ENCODE assay signal across 12 cellular contexts in genomic region chr1:201546093-201546492, GRCh38. TPM values are rescaled to one million over a fixed set of nuclear protein-coding genes. Genes with fewer than 3 reads are reported as not detected.
DNase-seq lines count a peak whose midpoint lies in the region; ATAC-seq and TF ChIP-seq lines count a peak whose summit lies in the region.
"Had no signal": no experiment of that assay in that cellular context is flagged by ENCODE, and none has a peak within 500 bp of the region (broad histone marks: within the 10 kb centered on the region; RNA-seq: fewer than 3 reads in every experiment).

No MANE protein-coding gene starts in this region.

- no peak for TF ChIP-seq CTCF in endothelial cell (IDR thresholded peaks at IDR 0.05; ENCODE audit: unreplicated experiment)
- TF ChIP-seq CTCF in smooth muscle cell (IDR thresholded peaks at IDR 0.05; ENCODE audit: borderline replicate concordance, insufficient read depth, poor library complexity, severe bottlenecking) = no peak
- TF ChIP-seq CTCF in left lung (IDR thresholded peaks at IDR 0.05) = no peak

- no peak overlapping the region for H3K27ac Mint-ChIP-seq in activated CD4-positive, alpha-beta T cell treated with anti-CD3 and anti-CD28 coated beads for 36 hours
- no peak overlapping the region for H3K27ac Mint-ChIP-seq in endothelial cell (ENCODE audit: unreplicated experiment)
- H3K27ac Mint-ChIP-seq: activated naive CD8-positive, alpha-beta T cell treated with anti-CD3 and anti-CD28 coated beads, Interleukin-2, amount 50 U/mL, for 24 hours; mesothelial cell of epicardium had no signal

- POLR2A ChIA-PET in activated CD4-positive, alpha-beta T cell treated with anti-CD3 and anti-CD28 coated beads for 36 hours (lab: Charles Lee) = no interaction called here

- H3K27me3 ChIP-seq in smooth muscle cell (ENCODE audit: low read depth) = no peaks in the 10 kb centered on the region
- no peaks in the 10 kb centered on the region for H3K27me3 ChIP-seq in left lung

- peaks cover 96% of the 10 kb centered on the region for H3K79me2 ChIP-seq in smooth muscle cell (ENCODE audit: low read depth)

- no peak overlapping the region for H3K4me3 Mint-ChIP-seq in activated CD4-positive, alpha-beta T cell treated with anti-CD3 and anti-CD28 coated beads for 36 hours
- peak overlapping the region; percentile 25 for H3K4me3 Mint-ChIP-seq in endothelial cell (ENCODE audit: unreplicated experiment)
- H3K4me3 Mint-ChIP-seq: activated naive CD8-positive, alpha-beta T cell treated with anti-CD3 and anti-CD28 coated beads, Interleukin-2, amount 50 U/mL, for 24 hours; mesothelial cell of epicardium had no signal

- H3K36me3 Mint-ChIP-seq in activated CD4-positive, alpha-beta T cell treated with anti-CD3 and anti-CD28 coated beads for 36 hours (ENCODE audit: low read depth) = no peaks in the 10 kb centered on the region
- H3K36me3 Mint-ChIP-seq in endothelial cell (ENCODE audit: low read depth, unreplicated experiment) = peaks cover 4% of the 10 kb centered on the region

- H3K4me1 Mint-ChIP-seq in activated CD4-positive, alpha-beta T cell treated with anti-CD3 and anti-CD28 coated beads for 36 hours = no peaks in the 10 kb centered on the region
- H3K4me1 Mint-ChIP-seq in endothelial cell (ENCODE audit: unreplicated experiment) = peaks cover 46% of the 10 kb centered on the region
- H3K4me1 Mint-ChIP-seq: activated naive CD8-positive, alpha-beta T cell treated with anti-CD3 and anti-CD28 coated beads, Interleukin-2, amount 50 U/mL, for 24 hours had no signal

- H3K9ac ChIP-seq in smooth muscle cell (ENCODE audit: low read depth) = no peak overlapping the region

- H3K4me1 ChIP-seq in smooth muscle cell (ENCODE audit: low read depth) = peaks cover 41% of the 10 kb centered on the region
- peaks cover 3 to 64% of the 10 kb centered on the region in 2 donors for H3K4me1 ChIP-seq in left lung

- peaks cover 28% of the 10 kb centered on the region for H3F3A ChIP-seq in smooth muscle cell (ENCODE audit: low read depth)

- no peak overlapping the region for H2AFZ ChIP-seq in smooth muscle cell (ENCODE audit: low read depth)

- H4K20me1 ChIP-seq in smooth muscle cell (ENCODE audit: low read depth) = peaks cover 17% of the 10 kb centered on the region

- H3K27ac ChIP-seq in smooth muscle cell (ENCODE audit: low read depth) = no peak overlapping the region
- peak overlapping the region in 1 of 2 donors; percentile 33 for H3K27ac ChIP-seq in left lung
- H3K27ac ChIP-seq: C4-2B had no signal

- CTCF ChIA-PET in activated CD4-positive, alpha-beta T cell treated with anti-CD3 and anti-CD28 coated beads for 36 hours (lab: Charles Lee) = no interaction called here

- peak overlapping the region; percentile 31 for H3K4me2 ChIP-seq in smooth muscle cell

- WGBS in smooth muscle cell (ENCODE audit: low lambda C conversion rate) = 48% methylated on average over 9 of the region's 9 CpGs

- H3K4me3 ChIP-seq in smooth muscle cell (no peak overlapping the region), left lung (no peak overlapping the region)

- H3K9me3 Mint-ChIP-seq in activated CD4-positive, alpha-beta T cell treated with anti-CD3 and anti-CD28 coated beads for 36 hours (ENCODE audit: low read depth) = no peaks in the 10 kb centered on the region
- H3K9me3 Mint-ChIP-seq in endothelial cell (ENCODE audit: unreplicated experiment) = no peaks in the 10 kb centered on the region
- H3K9me3 Mint-ChIP-seq: activated naive CD8-positive, alpha-beta T cell treated with anti-CD3 and anti-CD28 coated beads, Interleukin-2, amount 50 U/mL, for 24 hours had no signal

- intact Hi-C loops in activated CD4-positive, alpha-beta T cell treated with anti-CD3 and anti-CD28 coated beads for 36 hours (cut with DNase I, micrococcal nuclease) = no loop called here
- intact Hi-C loops in posterior vena cava (cut with DNase I) (no loop called here), left lung (cut with DNase I) (no loop called here)

- no peaks in the 10 kb centered on the region for H3K36me3 ChIP-seq in smooth muscle cell (ENCODE audit: low read depth)
- no peaks in the 10 kb centered on the region for H3K36me3 ChIP-seq in left lung

- H3K27me3 Mint-ChIP-seq in activated CD4-positive, alpha-beta T cell treated with anti-CD3 and anti-CD28 coated beads for 36 hours = peaks cover 13% of the 10 kb centered on the region
- peaks cover 2% of the 10 kb centered on the region for H3K27me3 Mint-ChIP-seq in endothelial cell (ENCODE audit: unreplicated experiment)

- no peaks in the 10 kb centered on the region for H3K9me3 ChIP-seq in smooth muscle cell (replicated peaks; ENCODE audit: low read depth)
- H3K9me3 ChIP-seq in left lung = no peaks in the 10 kb centered on the region

- peak; percentile 57 for ATAC-seq in activated CD4-positive, alpha-beta T cell treated with anti-CD3 and anti-CD28 coated beads for 36 hours
- ATAC-seq in left lung (no peak), HG02610 (IDR thresholded peaks at IDR 0.05; ENCODE audit: unreplicated experiment) (no peak)
- ATAC-seq: activated naive CD8-positive, alpha-beta T cell treated with anti-CD3 and anti-CD28 coated beads, Interleukin-2, amount 50 U/mL, for 24 hours; esophagus mucosa had no signal

- no peak for DNase-seq in activated CD4-positive, alpha-beta T cell treated with anti-CD3 and anti-CD28 coated beads for 36 hours
- DNase-seq in activated CD4-positive, alpha-beta T cell treated with anti-CD3 and anti-CD28 coated beads for 48 hours = no peak
- DNase-seq in NCI-H460 (ENCODE audit: extremely low read depth, low read depth) (peak; percentile 26), endothelial cell (ENCODE audit: low spot score) (no peak), smooth muscle cell (lab: John Stamatoyannopoulos, UW; ENCODE audit: unreplicated experiment) (no peak), posterior vena cava (ENCODE audit: low spot score) (no peak), left lung (no peak)
- DNase-seq: activated naive CD8-positive, alpha-beta T cell treated with anti-CD3 and anti-CD28 coated beads, Interleukin-2, amount 50 U/mL, for 24 hours had no signal

RNA-seq across cellular contexts. Expression of gene NAV1, which starts 7.2 kb away (rescaled TPM):
- 1 to 10 TPM; 1.9 to 2.6 TPM for total RNA-seq in activated CD4-positive, alpha-beta T cell treated with anti-CD3 and anti-CD28 coated beads for 36 hours
- total RNA-seq in NCI-H460 (2014; rRNA removed; shearing (Covaris generic)) = 0.92 and 0.94 TPM in 2 replicates
- 0.90 and 1.4 TPM in 2 replicates for polyA plus RNA-seq in NCI-H460 (2014; cell fraction: nucleus; rRNA removed)
- total RNA-seq in endothelial cell (ENCODE audit: unreplicated experiment) = 101 TPM
- total RNA-seq in smooth muscle cell = 52.3 and 60.1 TPM in 2 replicates
- 65.2 and 71.1 TPM in 2 replicates for polyA plus RNA-seq in smooth muscle cell
- 10 to 100 TPM; 85.0 to 96.0 TPM for total RNA-seq in posterior vena cava
- total RNA-seq in left lung = 10 to 100 TPM; 37.9 to 41.5 TPM

RNA-seq across cellular contexts. Expression of gene CSRP1, which starts 39.2 kb away (rescaled TPM):
- 10 to 100 TPM; 49.2 to 50.7 TPM for total RNA-seq in activated CD4-positive, alpha-beta T cell treated with anti-CD3 and anti-CD28 coated beads for 36 hours
- total RNA-seq in NCI-H460 (2014; rRNA removed; shearing (Covaris generic)) = 729 and 850 TPM in 2 replicates
- polyA plus RNA-seq in NCI-H460 (2014; cell fraction: nucleus; rRNA removed) = 1,097 and 1,161 TPM in 2 replicates
- total RNA-seq in endothelial cell (ENCODE audit: unreplicated experiment) (111 TPM), smooth muscle cell (317 and 345 TPM in 2 replicates), posterior vena cava (1,000 to 10,000 TPM; 1,426 to 2,194 TPM), left lung (100 to 1,000 TPM; 216 to 235 TPM)
- 202 and 215 TPM in 2 replicates for polyA plus RNA-seq in smooth muscle cell

Comparison
In these comparisons a context has a peak if more than half of its experiments do, and no peak if none do; other contexts are left out.
1. RNA of gene NAV1, which starts 7.2 kb away (total RNA-seq): 101 TPM in endothelial cell (single experiment), 85.0 to 96.0 TPM in posterior vena cava, 52.3 to 60.1 TPM in smooth muscle cell and 37.9 to 41.5 TPM in left lung; 1.9 to 2.6 TPM in activated CD4-positive, alpha-beta T cell treated with anti-CD3 and anti-CD28 coated beads for 36 hours and 0.92 to 0.94 TPM in NCI-H460; every median in the first group is over 10 times any median in the second.